21 cellular contexts compared by ENCODE assay signal in genomic region chr9:118121361-118121760, GRCh38.
DNase-seq lines count a peak whose midpoint lies in the region; ATAC-seq and TF ChIP-seq lines count a peak whose summit lies in the region.
"Had no signal": no experiment of that assay in that cellular context is flagged by ENCODE, and none has a peak within 500 bp of the region (broad histone marks: within the 10 kb centered on the region; RNA-seq: fewer than 3 reads in every experiment).

No MANE protein-coding gene starts in this region.

- no peaks in the 10 kb centered on the region for H3K79me2 ChIP-seq in smooth muscle cell (ENCODE audit: low read depth)

- no peaks in the 10 kb centered on the region for H3K4me1 ChIP-seq in SJSA1 (replicated peaks)
- H3K4me1 ChIP-seq in smooth muscle cell (ENCODE audit: low read depth), result peaks cover 4% of the 10 kb centered on the region
- H3K4me1 ChIP-seq: BLaER1 had no signal

- H3K36me3 ChIP-seq in SJSA1 (no peaks in the 10 kb centered on the region), smooth muscle cell (ENCODE audit: low read depth) (no peaks in the 10 kb centered on the region)
- H3K36me3 ChIP-seq: BLaER1 had no signal

- WGBS in smooth muscle cell (ENCODE audit: low lambda C conversion rate), result 15% methylated on average over 2 of the region's 2 CpGs

- TF ChIP-seq CTCF in smooth muscle cell (IDR thresholded peaks at IDR 0.05; ENCODE audit: borderline replicate concordance, insufficient read depth, poor library complexity, severe bottlenecking), result no peak

- H3K4me3 ChIP-seq in SJSA1, result no peak overlapping the region
- no peak overlapping the region for H3K4me3 ChIP-seq in smooth muscle cell
- H3K4me3 ChIP-seq: BLaER1, GM12878 had no signal

- H2AFZ ChIP-seq in smooth muscle cell (ENCODE audit: low read depth), result no peak overlapping the region

- H4K20me1 ChIP-seq in smooth muscle cell (ENCODE audit: low read depth), result no peaks in the 10 kb centered on the region
- H4K20me1 ChIP-seq: BLaER1 had no signal

- no peak overlapping the region for H3K9ac ChIP-seq in smooth muscle cell (ENCODE audit: low read depth)
- H3K9ac ChIP-seq: BLaER1 had no signal

- no peaks in the 10 kb centered on the region for H3F3A ChIP-seq in smooth muscle cell (ENCODE audit: low read depth)

- H3K27me3 ChIP-seq in SJSA1 (replicated peaks) (no peaks in the 10 kb centered on the region), smooth muscle cell (ENCODE audit: low read depth) (no peaks in the 10 kb centered on the region)
- H3K27me3 ChIP-seq: BLaER1 had no signal

- ATAC-seq in GM18868 (IDR thresholded peaks at IDR 0.05; ENCODE audit: unreplicated experiment), result no peak
- ATAC-seq: GM12878 had no signal

- H3K27ac ChIP-seq in SJSA1 (peak overlapping the region; percentile 34; the same call in 1 of the 2 replicates), smooth muscle cell (ENCODE audit: low read depth) (peak overlapping the region; percentile 64)
- H3K27ac ChIP-seq: BLaER1, RWPE1 had no signal

- DNase-seq in HS-27A (ENCODE audit: low read depth) (peak; percentile 9), SJSA1 (ENCODE audit: low read depth in 1 of 2, low spot score in 2 of 2) (peak in 1 of 2 experiments; percentile 22), glomerular visceral epithelial cell (ENCODE audit: extremely low spot score) (peak; percentile 73), smooth muscle cell (lab: John Stamatoyannopoulos, UW; ENCODE audit: unreplicated experiment) (no peak), NCI-H345 (lab: John Stamatoyannopoulos, UW) (no peak), COLO668 (lab: John Stamatoyannopoulos, UW; ENCODE audit: unreplicated experiment) (no peak)
- DNase-seq in activated effector memory CD4-positive, alpha-beta T cell treated with anti-CD3 and anti-CD28 coated beads, Interleukin-2, amount 50 U/mL, for 16 hours, result no peak
- DNase-seq: CD4-positive, CD25-positive, alpha-beta regulatory T cell; COR-L47; KBM-7; NCI-H1048; NCI-H1417; NCI-H1694; NCI-H2029 treated with DMSO at 0.1 percent for 48 hours; NCI-H510A; NCI-H69; SHP77 had no signal

- no peaks in the 10 kb centered on the region for H3K9me3 ChIP-seq in SJSA1 (replicated peaks)
- H3K9me3 ChIP-seq in smooth muscle cell (replicated peaks; ENCODE audit: low read depth), result no peaks in the 10 kb centered on the region
- H3K9me3 ChIP-seq: BLaER1 had no signal

- H3K4me2 ChIP-seq in smooth muscle cell, result peak overlapping the region; percentile 21
- H3K4me2 ChIP-seq: BLaER1 had no signal

Comparison
In these comparisons a context has a peak if more than half of its experiments do, and no peak if none do; other contexts are left out.
1. DNase-seq: peak in HS-27A (single experiment) and glomerular visceral epithelial cell (single experiment); none in smooth muscle cell (single experiment), NCI-H345 (single experiment), COLO668 (single experiment) and activated effector memory CD4-positive, alpha-beta T cell treated with anti-CD3 and anti-CD28 coated beads, Interleukin-2, amount 50 U/mL, for 16 hours (single experiment).